ENCODE assay signal across 16 cellular contexts in genomic region chr9:16585571-16585970, GRCh38.
DNase-seq lines count a peak whose midpoint lies in the region; FAIRE-seq and TF ChIP-seq lines count a peak whose summit lies in the region.
"Had no signal": no experiment of that assay in that cellular context is flagged by ENCODE, and none has a peak within 500 bp of the region (broad histone marks: within the 10 kb centered on the region; RNA-seq: fewer than 3 reads in every experiment).

No MANE protein-coding gene starts in this region.

- no peak for DNase-seq in H54 (ENCODE audit: insufficient read length, low spot score)
- DNase-seq in RPMI8226, result peak; percentile 23
- no peak for DNase-seq in uterus
- DNase-seq in T-helper 9 cell, result no peak
- DNase-seq in SIG-M5 (lab: John Stamatoyannopoulos, UW), result no peak
- no peak for DNase-seq in NCI-H146 treated with DMSO at 0.1 percent for 48 hours (lab: John Stamatoyannopoulos, UW; ENCODE audit: unreplicated experiment)
- DNase-seq: 8988T; CD4-positive, alpha-beta memory T cell; DMS79 treated with DMSO at 0.1 percent for 48 hours; GF-D8; GOT3; H9 had no signal

- H3K4me3 Mint-ChIP-seq in nephron, result no peak overlapping the region
- H3K4me3 Mint-ChIP-seq: CD14-positive monocyte; CD4-positive, alpha-beta memory T cell; H9 had no signal

- H3K27me3 ChIP-seq in uterus, result no peaks in the 10 kb centered on the region
- H3K27me3 ChIP-seq: BLaER1 had no signal

- peaks cover 38% of the 10 kb centered on the region for H3K4me1 Mint-ChIP-seq in nephron
- H3K4me1 Mint-ChIP-seq: CD14-positive monocyte; CD4-positive, alpha-beta memory T cell had no signal

- TF ChIP-seq CTCF in nephron (IDR thresholded peaks at IDR 0.05; ENCODE audit: unreplicated experiment in 3 of 3) (no peak), uterus (IDR thresholded peaks at IDR 0.05) (no peak)

- H3K27ac ChIP-seq in uterus, result peak overlapping the region; percentile 29 to 33
- H3K27ac ChIP-seq: BLaER1 had no signal

- H3K27ac Mint-ChIP-seq in nephron, result peak overlapping the region in 2 of 3 experiments; percentile 2 to 15
- H3K27ac Mint-ChIP-seq: CD14-positive monocyte; CD4-positive, alpha-beta memory T cell had no signal

- no peaks in the 10 kb centered on the region for H3K9me3 ChIP-seq in uterus
- H3K9me3 ChIP-seq: BLaER1 had no signal

- H3K36me3 ChIP-seq in uterus, result no peaks in the 10 kb centered on the region

- intact Hi-C loops in uterus (cut with DNase I; ENCODE audit: low total_unique reads), result no loop called here

- H3K9me3 Mint-ChIP-seq in nephron, result no peaks in the 10 kb centered on the region
- H3K9me3 Mint-ChIP-seq: H9 had no signal

- no peak overlapping the region for H3K4me3 ChIP-seq in uterus
- H3K4me3 ChIP-seq: BLaER1 had no signal

- H3K36me3 Mint-ChIP-seq in nephron (ENCODE audit: low read depth), result peaks cover 4% of the 10 kb centered on the region
- H3K36me3 Mint-ChIP-seq: CD14-positive monocyte; CD4-positive, alpha-beta memory T cell had no signal

- H3K27me3 Mint-ChIP-seq in nephron (ENCODE audit: low read depth), result no peaks in the 10 kb centered on the region
- H3K27me3 Mint-ChIP-seq: CD4-positive, alpha-beta memory T cell had no signal

- peak; percentile 11 for FAIRE-seq in H54 (lab: Jason Lieb, UNC)
- FAIRE-seq: HTR-8/SVneo had no signal

- no peak for TF ChIP-seq POLR2A in H54 (IDR thresholded peaks at IDR 0.05; ENCODE audit: low read depth, low read length)
- no peak for TF ChIP-seq POLR2A in uterus (IDR thresholded peaks at IDR 0.05)

- H3K4me1 ChIP-seq in uterus, result peaks cover 0 to 11% of the 10 kb centered on the region in 2 donors
